ENCODE assay signal across 22 cellular contexts in the genomic region with DNA sequence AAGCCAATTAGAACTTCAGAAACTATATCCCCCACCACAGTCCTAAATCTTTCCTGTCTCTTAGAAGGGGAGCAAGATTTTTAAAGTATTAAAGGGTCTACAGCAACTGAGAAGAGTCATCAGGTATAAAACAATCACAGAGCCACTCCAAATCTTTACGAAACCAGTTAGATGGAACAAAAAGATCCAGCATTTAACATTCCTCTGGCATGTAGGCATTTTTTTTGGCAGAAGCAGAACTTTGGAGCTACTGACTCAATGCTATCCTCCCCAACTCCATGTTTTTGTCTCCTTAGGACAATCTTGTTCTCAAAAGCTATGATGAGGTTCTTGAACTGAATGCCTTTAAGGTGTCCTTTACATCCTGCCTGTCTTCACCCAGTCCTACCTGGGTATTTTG.
"Had no signal": no experiment of that assay in that cellular context is flagged by ENCODE, and none has a peak within 500 bp of the region (broad histone marks: within the 10 kb centered on the region; RNA-seq: fewer than 3 reads in every experiment).

No MANE protein-coding gene starts in this region.

- H3K36me3 ChIP-seq: gastroesophageal sphincter, heart left ventricle, left ventricle myocardium inferior, neural progenitor cell, tibial nerve had no signal

- H3K9me3 ChIP-seq: gastroesophageal sphincter, heart left ventricle, left ventricle myocardium inferior, mucosa of descending colon, psoas muscle, tibial nerve had no signal

- H3K4me1 Mint-ChIP-seq: activated CD4-positive, alpha-beta memory T cell treated with anti-CD3 and anti-CD28 coated beads, Interleukin-2, amount 10 ng/mL, durations not matched to agents 7 days and 5 days; activated CD8-positive, alpha-beta memory T cell treated with anti-CD3 and anti-CD28 coated beads, Interleukin-2, amount 10 ng/mL, durations not matched to agents 7 days and 5 days had no signal

- H3K27me3 ChIP-seq: dorsolateral prefrontal cortex, gastroesophageal sphincter, heart left ventricle, neural progenitor cell, tibial nerve had no signal

- H3K4me3 Mint-ChIP-seq: activated B cell treated with CpG ODN at 0.5 μM for 24 hours; activated CD4-positive, alpha-beta memory T cell treated with anti-CD3 and anti-CD28 coated beads, Interleukin-2, amount 10 ng/mL, durations not matched to agents 7 days and 5 days; activated CD8-positive, alpha-beta memory T cell treated with anti-CD3 and anti-CD28 coated beads, Interleukin-2, amount 10 ng/mL, durations not matched to agents 7 days and 5 days; activated naive CD4-positive, alpha-beta T cell treated with anti-CD3 and anti-CD28 coated beads for 36 hours; activated T-cell treated with anti-CD3 and anti-CD28 coated beads, Interleukin-2, amount 50 U/mL, for 4 hours; naive B cell; neural progenitor cell; stimulated activated naive CD8-positive, alpha-beta T cell treated with anti-CD3 and anti-CD28 coated beads, Interleukin-15, Interleukin-2, amounts not matched to agents 100 ng/mL and 50 ng/mL, for 24 hours; T-cell had no signal

- H3K4me3 ChIP-seq: dorsolateral prefrontal cortex, gastroesophageal sphincter, heart left ventricle, left ventricle myocardium inferior, mucosa of descending colon, neural progenitor cell, psoas muscle, skin epidermis, tibial nerve had no signal

- H2AFZ ChIP-seq: neural progenitor cell had no signal

- DNase-seq: activated B cell treated with CpG ODN at 0.5 μM for 24 hours; activated CD4-positive, alpha-beta memory T cell treated with anti-CD3 and anti-CD28 coated beads, Interleukin-2, amount 10 ng/mL, durations not matched to agents 7 days and 5 days; activated CD4-positive, alpha-beta T cell treated with anti-CD3 and anti-CD28 coated beads for 48 hours; activated CD8-positive, alpha-beta memory T cell treated with anti-CD3 and anti-CD28 coated beads, Interleukin-2, amount 10 ng/mL, durations not matched to agents 7 days and 5 days; activated naive CD4-positive, alpha-beta T cell treated with anti-CD3 and anti-CD28 coated beads for 36 hours; activated T-cell treated with anti-CD3 and anti-CD28 coated beads, Interleukin-2, amount 50 U/mL, for 4 hours; caudate nucleus; dorsolateral prefrontal cortex; heart left ventricle; left ventricle myocardium inferior; mucosa of descending colon; naive B cell; psoas muscle; right cardiac atrium; T-cell had no signal

- H3K27me3 Mint-ChIP-seq: activated CD4-positive, alpha-beta memory T cell treated with anti-CD3 and anti-CD28 coated beads, Interleukin-2, amount 10 ng/mL, durations not matched to agents 7 days and 5 days; activated CD8-positive, alpha-beta memory T cell treated with anti-CD3 and anti-CD28 coated beads, Interleukin-2, amount 10 ng/mL, durations not matched to agents 7 days and 5 days; stimulated activated naive CD8-positive, alpha-beta T cell treated with anti-CD3 and anti-CD28 coated beads, Interleukin-15, Interleukin-2, amounts not matched to agents 100 ng/mL and 50 ng/mL, for 24 hours; T-cell had no signal

- H3K36me3 Mint-ChIP-seq: activated CD8-positive, alpha-beta memory T cell treated with anti-CD3 and anti-CD28 coated beads, Interleukin-2, amount 10 ng/mL, durations not matched to agents 7 days and 5 days; naive B cell; T-cell had no signal

- ATAC-seq: activated CD8-positive, alpha-beta memory T cell treated with anti-CD3 and anti-CD28 coated beads, Interleukin-2, amount 10 ng/mL, durations not matched to agents 7 days and 5 days; activated T-cell treated with anti-CD3 and anti-CD28 coated beads, Interleukin-2, amount 50 U/mL, for 4 hours; gastroesophageal sphincter; heart left ventricle; mucosa of descending colon; psoas muscle; right cardiac atrium; T-cell had no signal

- H3K4me2 ChIP-seq: neural progenitor cell had no signal

- H3K9me3 Mint-ChIP-seq: activated B cell treated with CpG ODN at 0.5 μM for 24 hours; activated CD4-positive, alpha-beta memory T cell treated with anti-CD3 and anti-CD28 coated beads, Interleukin-2, amount 10 ng/mL, durations not matched to agents 7 days and 5 days; activated naive CD4-positive, alpha-beta T cell treated with anti-CD3 and anti-CD28 coated beads for 36 hours; activated T-cell treated with anti-CD3 and anti-CD28 coated beads, Interleukin-2, amount 50 U/mL, for 4 hours; stimulated activated naive CD8-positive, alpha-beta T cell treated with anti-CD3 and anti-CD28 coated beads, Interleukin-15, Interleukin-2, amounts not matched to agents 100 ng/mL and 50 ng/mL, for 24 hours; T-cell had no signal

- FAIRE-seq: colon, urothelium cell line had no signal

- H3K27ac ChIP-seq: dorsolateral prefrontal cortex, gastroesophageal sphincter, heart left ventricle, left ventricle myocardium inferior, neural progenitor cell, psoas muscle, skin epidermis, tibial nerve had no signal

- H3K27ac Mint-ChIP-seq: activated B cell treated with CpG ODN at 0.5 μM for 24 hours; activated CD4-positive, alpha-beta memory T cell treated with anti-CD3 and anti-CD28 coated beads, Interleukin-2, amount 10 ng/mL, durations not matched to agents 7 days and 5 days; activated CD8-positive, alpha-beta memory T cell treated with anti-CD3 and anti-CD28 coated beads, Interleukin-2, amount 10 ng/mL, durations not matched to agents 7 days and 5 days; activated naive CD4-positive, alpha-beta T cell treated with anti-CD3 and anti-CD28 coated beads for 36 hours; naive B cell; neural progenitor cell; stimulated activated naive CD8-positive, alpha-beta T cell treated with anti-CD3 and anti-CD28 coated beads, Interleukin-15, Interleukin-2, amounts not matched to agents 100 ng/mL and 50 ng/mL, for 24 hours; T-cell had no signal

- H3K4me1 ChIP-seq: left ventricle myocardium inferior, psoas muscle had no signal

- H3K9ac ChIP-seq: neural progenitor cell had no signal
